ENCODE assay signal across 8 cellular contexts in genomic region chr7:111741811-111742240, GRCh38.
DNase-seq lines count a peak whose midpoint lies in the region; ATAC-seq and TF ChIP-seq lines count a peak whose summit lies in the region.

No MANE protein-coding gene starts in this region.

- H3K4ac ChIP-seq in trophoblast cell (ENCODE audit: low read depth, low read length) = no peak overlapping the region

- H2BK12ac ChIP-seq in trophoblast cell (ENCODE audit: low read length) = no peak overlapping the region

- ATAC-seq in GM19438 (IDR thresholded peaks at IDR 0.05; ENCODE audit: low read depth, unreplicated experiment) = peak; percentile 97
- peak; percentile 95 for ATAC-seq in HG03378 (IDR thresholded peaks at IDR 0.05; ENCODE audit: unreplicated experiment)
- no peak for ATAC-seq in activated CD8-positive, alpha-beta T cell treated with anti-CD3 and anti-CD28 coated beads, Interleukin-2, amount 10 ng/mL, durations not matched to agents 7 days and 5 days

- H3K36me3 Mint-ChIP-seq in activated CD8-positive, alpha-beta T cell treated with anti-CD3 and anti-CD28 coated beads, Interleukin-2, amount 10 ng/mL, durations not matched to agents 7 days and 5 days (ENCODE audit: low read depth) = no peaks in the 10 kb centered on the region

- H3K79me1 ChIP-seq in trophoblast cell (ENCODE audit: low read length) = no peaks in the 10 kb centered on the region

- no peak for TF ChIP-seq CTCF in lower leg skin (IDR thresholded peaks at IDR 0.05)

- no peak overlapping the region for H3K9ac ChIP-seq in trophoblast cell (ENCODE audit: low read length)

- H2AK5ac ChIP-seq in trophoblast cell (ENCODE audit: low read length) = no peak overlapping the region

- H3K9me3 Mint-ChIP-seq in activated CD8-positive, alpha-beta T cell treated with anti-CD3 and anti-CD28 coated beads, Interleukin-2, amount 10 ng/mL, durations not matched to agents 7 days and 5 days (ENCODE audit: insufficient read depth) = no peaks in the 10 kb centered on the region

- no peaks in the 10 kb centered on the region for H3K27me3 ChIP-seq in trophoblast cell (ENCODE audit: insufficient read depth, low read length)

- no peak overlapping the region for H3K4me3 Mint-ChIP-seq in activated CD8-positive, alpha-beta T cell treated with anti-CD3 and anti-CD28 coated beads, Interleukin-2, amount 10 ng/mL, durations not matched to agents 7 days and 5 days

- H3K4me1 ChIP-seq in trophoblast cell (ENCODE audit: control insufficient read depth in 1 of 2, insufficient read depth in 2 of 2, low read length in 2 of 2) = no peaks in the 10 kb centered on the region

- H3K36me3 ChIP-seq in trophoblast cell (ENCODE audit: control insufficient read depth in 1 of 2, insufficient read depth in 2 of 2, low read length in 2 of 2) = peaks cover 3 to 8% of the 10 kb centered on the region in 2 experiments

- no peak overlapping the region for H3K27ac Mint-ChIP-seq in activated CD8-positive, alpha-beta T cell treated with anti-CD3 and anti-CD28 coated beads, Interleukin-2, amount 10 ng/mL, durations not matched to agents 7 days and 5 days

- DNase-seq in DMS79 treated with DMSO at 0.1 percent for 48 hours (lab: John Stamatoyannopoulos, UW) = peak; percentile 77
- DNase-seq in NCI-H226 = peak; percentile 45
- peak; percentile 46 for DNase-seq in activated CD8-positive, alpha-beta T cell treated with anti-CD3 and anti-CD28 coated beads, Interleukin-2, amount 10 ng/mL, durations not matched to agents 7 days and 5 days
- peak; percentile 49 for DNase-seq in foreskin melanocyte
- DNase-seq in trophoblast cell = peak; percentile 51 to 86
- no peak for DNase-seq in lower leg skin (ENCODE audit: low spot score in 2 of 2)

- no peaks in the 10 kb centered on the region for H3K79me2 ChIP-seq in trophoblast cell (ENCODE audit: control insufficient read depth, insufficient read depth, low read length, poor library complexity)

- no peak overlapping the region for H3K14ac ChIP-seq in trophoblast cell (ENCODE audit: low read length)

- no peak overlapping the region for H3K4me3 ChIP-seq in trophoblast cell (ENCODE audit: low read depth, low read length)
- H3K4me3 ChIP-seq in lower leg skin (ENCODE audit: low read depth, poor library complexity, severe bottlenecking) = no peak overlapping the region

- H3K27me3 Mint-ChIP-seq in activated CD8-positive, alpha-beta T cell treated with anti-CD3 and anti-CD28 coated beads, Interleukin-2, amount 10 ng/mL, durations not matched to agents 7 days and 5 days (ENCODE audit: low read depth) = no peaks in the 10 kb centered on the region

- no CpG with 5 or more reads among the region's 8 CpGs for WGBS in trophoblast cell (ENCODE audit: extremely low coverage, insufficient coverage, insufficient read length)
- WGBS in lower leg skin, 2 donors = 35 to 42% methylated on average over 8 of the region's 8 CpGs

- no peak overlapping the region for H3K23ac ChIP-seq in trophoblast cell (ENCODE audit: low read length)

- no peaks in the 10 kb centered on the region for H3K9me3 ChIP-seq in trophoblast cell (ENCODE audit: insufficient read depth, low read depth, low read length)

- no peaks in the 10 kb centered on the region for H3K4me1 Mint-ChIP-seq in activated CD8-positive, alpha-beta T cell treated with anti-CD3 and anti-CD28 coated beads, Interleukin-2, amount 10 ng/mL, durations not matched to agents 7 days and 5 days (ENCODE audit: low read depth)

- intact Hi-C loops in lower leg skin (cut with DNase I; ENCODE audit: low total_unique reads) = loop anchor here (10.0 kb wide), 2 partner anchors 673 to 753 kb away; no protein-coding TSS in a partner anchor

- no peak overlapping the region for H2AFZ ChIP-seq in trophoblast cell (ENCODE audit: insufficient read depth, low read length, poor library complexity)

- no peak overlapping the region for H2BK120ac ChIP-seq in trophoblast cell (ENCODE audit: insufficient read depth, low read length, poor library complexity)

- CTCF ChIA-PET in activated CD8-positive, alpha-beta T cell treated with anti-CD3 and anti-CD28 coated beads, Interleukin-2, amount 10 ng/mL, durations not matched to agents 7 days and 5 days (lab: Charles Lee) = interaction anchor here (0.9 to 1.6 kb wide), 7 partner anchors 12 to 756 kb away, joined by 3 to 7 read pairs (median 3); no protein-coding TSS in a partner anchor

- no peak for TF ChIP-seq POLR2A in lower leg skin (IDR thresholded peaks at IDR 0.05)

- no peak overlapping the region for H3K27ac ChIP-seq in trophoblast cell (ENCODE audit: low read depth, low read length)

- H3K4me2 ChIP-seq in trophoblast cell (ENCODE audit: low read length) = no peak overlapping the region

- H3K18ac ChIP-seq in trophoblast cell (ENCODE audit: low read length) = no peak overlapping the region

- H4K12ac ChIP-seq in trophoblast cell (ENCODE audit: low read depth, low read length) = no peak overlapping the region

- H4K8ac ChIP-seq in trophoblast cell (ENCODE audit: low read depth, low read length) = no peak overlapping the region

- no peak overlapping the region for H2BK5ac ChIP-seq in trophoblast cell (ENCODE audit: low read depth, low read length, poor library complexity)

- H4K91ac ChIP-seq in trophoblast cell (ENCODE audit: low read depth, low read length) = no peak overlapping the region

- POLR2A ChIA-PET in activated CD8-positive, alpha-beta T cell treated with anti-CD3 and anti-CD28 coated beads, Interleukin-2, amount 10 ng/mL, durations not matched to agents 7 days and 5 days (lab: Charles Lee) = no interaction called here

Comparison
In these comparisons a context has a peak if more than half of its experiments do, and no peak if none do; other contexts are left out.
1. DNase-seq: peak in DMS79 treated with DMSO at 0.1 percent for 48 hours (single experiment), NCI-H226 (single experiment), activated CD8-positive, alpha-beta T cell treated with anti-CD3 and anti-CD28 coated beads, Interleukin-2, amount 10 ng/mL, durations not matched to agents 7 days and 5 days (single experiment), foreskin melanocyte (single experiment) and trophoblast cell (2 of 2); none in lower leg skin (0 of 2).